1 cellular context compared by ENCODE assay signal in the genomic region with DNA sequence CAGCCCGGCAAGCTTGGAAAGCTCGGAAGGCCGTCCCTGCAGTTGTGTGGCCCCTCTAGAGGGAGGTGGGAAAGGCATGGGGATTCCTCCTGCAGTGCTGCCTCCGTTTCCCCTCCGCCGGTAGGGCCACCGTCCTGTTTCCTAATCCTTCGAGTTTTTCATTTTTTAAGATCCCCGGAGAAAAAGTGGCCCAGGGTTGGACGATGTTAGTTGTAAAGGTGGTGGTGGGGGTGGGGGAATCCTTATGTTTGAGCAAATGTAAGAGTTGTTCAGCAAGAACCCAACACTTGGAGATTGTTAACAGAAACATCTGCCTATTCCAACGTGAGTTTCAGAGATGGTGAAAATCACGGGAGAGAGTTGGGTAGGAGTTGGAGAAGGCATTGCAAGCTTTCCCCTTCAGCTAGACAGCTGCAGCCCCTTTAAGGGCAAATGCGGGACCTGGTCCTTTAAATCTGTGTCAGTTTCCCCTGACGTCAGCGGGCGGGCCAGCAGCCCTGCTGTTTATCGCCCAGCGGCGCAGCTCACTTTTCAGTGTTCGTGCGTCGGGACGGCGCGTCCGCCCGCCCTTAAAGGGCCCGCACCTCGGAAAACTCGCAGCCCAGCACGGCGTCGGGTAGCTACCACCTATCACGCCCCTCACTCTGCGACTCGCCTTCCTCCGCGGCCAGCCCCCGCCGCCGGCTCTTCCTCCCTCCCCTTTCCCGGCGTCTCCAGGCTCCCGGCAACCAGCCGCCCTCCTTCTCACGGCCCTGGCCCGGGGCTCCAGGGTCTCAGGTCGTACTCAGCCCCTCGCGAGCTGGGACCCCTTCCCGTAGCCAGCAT.
TF ChIP-seq lines count a peak whose summit lies in the region.

SIDT2 (plus strand) TSS at position 534 of the 825 bp plus-strand sequence. CDS start 521 bp downstream, outside the sequence.

TF ChIP-seq in HepG2, 621 proteins besides CTCF, POLR2A, EP300 and RAD21 (continued from another document and continues in another):
- TF ChIP-seq ZNF512B (CRISPR knock-in tag; IDR thresholded peaks at IDR 0.05; ENCODE audit: borderline replicate concordance), result no peak
- TF ChIP-seq CREB1 (IDR thresholded peaks at IDR 0.05), result peak; percentile 87
- peak; percentile 91 for TF ChIP-seq CREB1 (CRISPR knock-in tag; IDR thresholded peaks at IDR 0.05)
- no peak for TF ChIP-seq CHD2 (IDR thresholded peaks at IDR 0.05; ENCODE audit: low read depth, low read length)
- no peak for TF ChIP-seq NPAS2 (CRISPR knock-in tag; IDR thresholded peaks at IDR 0.05; ENCODE audit: borderline replicate concordance)
- no peak for TF ChIP-seq ZNF780A (CRISPR knock-in tag; IDR thresholded peaks at IDR 0.05)
- TF ChIP-seq MIER3 (CRISPR knock-in tag; IDR thresholded peaks at IDR 0.05; ENCODE audit: borderline replicate concordance), result no peak
- peak; percentile 41; the same call in 1 of the 2 replicates for TF ChIP-seq ZNF331 (CRISPR knock-in tag; IDR thresholded peaks at IDR 0.05)
- no peak for TF ChIP-seq CAMTA2 (CRISPR knock-in tag; IDR thresholded peaks at IDR 0.05; ENCODE audit: borderline replicate concordance)
- no peak for TF ChIP-seq MIER2 (CRISPR knock-in tag; IDR thresholded peaks at IDR 0.05)
- TF ChIP-seq NBN (conservative IDR thresholded peaks at IDR 0.05), result no peak
- TF ChIP-seq MEIS1 (CRISPR knock-in tag; IDR thresholded peaks at IDR 0.05; ENCODE audit: borderline replicate concordance), result no peak
- TF ChIP-seq, protein P1, sequence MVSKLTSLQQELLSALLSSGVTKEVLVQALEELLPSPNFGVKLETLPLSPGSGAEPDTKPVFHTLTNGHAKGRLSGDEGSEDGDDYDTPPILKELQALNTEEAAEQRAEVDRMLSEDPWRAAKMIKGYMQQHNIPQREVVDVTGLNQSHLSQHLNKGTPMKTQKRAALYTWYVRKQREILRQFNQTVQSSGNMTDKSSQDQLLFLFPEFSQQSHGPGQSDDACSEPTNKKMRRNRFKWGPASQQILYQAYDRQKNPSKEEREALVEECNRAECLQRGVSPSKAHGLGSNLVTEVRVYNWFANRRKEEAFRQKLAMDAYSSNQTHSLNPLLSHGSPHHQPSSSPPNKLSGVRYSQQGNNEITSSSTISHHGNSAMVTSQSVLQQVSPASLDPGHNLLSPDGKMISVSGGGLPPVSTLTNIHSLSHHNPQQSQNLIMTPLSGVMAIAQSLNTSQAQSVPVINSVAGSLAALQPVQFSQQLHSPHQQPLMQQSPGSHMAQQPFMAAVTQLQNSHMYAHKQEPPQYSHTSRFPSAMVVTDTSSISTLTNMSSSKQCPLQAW (CRISPR knock-in tag; IDR thresholded peaks at IDR 0.05), result 0 out of 2 replicates have a peak, but pooled peaks have one; percentile 42
- TF ChIP-seq ZNF143 (CRISPR knock-in tag; IDR thresholded peaks at IDR 0.05), result no peak; the same call in 1 of the 2 replicates
- no peak for TF ChIP-seq MZF1 (CRISPR knock-in tag; IDR thresholded peaks at IDR 0.05; ENCODE audit: borderline replicate concordance)
- TF ChIP-seq GATAD2A (CRISPR knock-in tag; IDR thresholded peaks at IDR 0.05), result no peak
- TF ChIP-seq SMYD3 (CRISPR knock-in tag; IDR thresholded peaks at IDR 0.05), result no peak
- no peak for TF ChIP-seq ZNF749 (CRISPR knock-in tag; IDR thresholded peaks at IDR 0.05; ENCODE audit: borderline replicate concordance)
- TF ChIP-seq MBNL3 (CRISPR knock-in tag; conservative IDR thresholded peaks at IDR 0.05), result no peak
- no peak for TF ChIP-seq ELF4 (CRISPR knock-in tag; IDR thresholded peaks at IDR 0.05; ENCODE audit: borderline replicate concordance)
- TF ChIP-seq, protein P2, sequence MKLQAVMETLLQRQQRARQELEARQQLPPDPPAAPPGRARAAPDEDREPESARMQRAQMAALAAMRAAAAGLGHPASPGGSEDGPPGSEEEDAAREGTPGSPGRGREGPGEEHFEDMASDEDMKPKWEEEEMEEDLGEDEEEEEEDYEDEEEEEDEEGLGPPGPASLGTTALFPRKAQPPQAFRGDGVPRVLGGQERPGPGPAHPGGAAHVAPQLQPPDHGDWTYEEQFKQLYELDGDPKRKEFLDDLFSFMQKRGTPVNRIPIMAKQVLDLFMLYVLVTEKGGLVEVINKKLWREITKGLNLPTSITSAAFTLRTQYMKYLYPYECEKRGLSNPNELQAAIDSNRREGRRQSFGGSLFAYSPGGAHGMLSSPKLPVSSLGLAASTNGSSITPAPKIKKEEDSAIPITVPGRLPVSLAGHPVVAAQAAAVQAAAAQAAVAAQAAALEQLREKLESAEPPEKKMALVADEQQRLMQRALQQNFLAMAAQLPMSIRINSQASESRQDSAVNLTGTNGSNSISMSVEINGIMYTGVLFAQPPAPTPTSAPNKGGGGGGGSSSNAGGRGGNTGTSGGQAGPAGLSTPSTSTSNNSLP (IDR thresholded peaks at IDR 0.05; ENCODE audit: low read depth, low read length), result no peak
- no peak for TF ChIP-seq TBL1XR1 (IDR thresholded peaks at IDR 0.05; ENCODE audit: borderline replicate concordance, low read length, partially characterized antibody)
- TF ChIP-seq ZNF878 (CRISPR knock-in tag; IDR thresholded peaks at IDR 0.05), result no peak
- TF ChIP-seq SNAPC5 (CRISPR knock-in tag; IDR thresholded peaks at IDR 0.05; ENCODE audit: borderline replicate concordance), result no peak
- no peak for TF ChIP-seq ATM (IDR thresholded peaks at IDR 0.05; ENCODE audit: borderline replicate concordance)
- no peak for TF ChIP-seq ZNF329 (CRISPR knock-in tag; IDR thresholded peaks at IDR 0.05; ENCODE audit: low read depth)
- no peak for TF ChIP-seq ZFP36L1 (CRISPR knock-in tag; IDR thresholded peaks at IDR 0.05)
- no peak for TF ChIP-seq ZNF570 (CRISPR knock-in tag; IDR thresholded peaks at IDR 0.05; ENCODE audit: borderline replicate concordance)
- TF ChIP-seq GTF2F1 (IDR thresholded peaks at IDR 0.05; ENCODE audit: low read length), result no peak
- TF ChIP-seq KDM2A (CRISPR knock-in tag; IDR thresholded peaks at IDR 0.05; ENCODE audit: borderline replicate concordance, low read depth), result peak; percentile 73; the same call in 1 of the 2 replicates
- no peak; the same call in 1 of the 2 replicates for TF ChIP-seq KAT7 (CRISPR knock-in tag; IDR thresholded peaks at IDR 0.05; ENCODE audit: borderline replicate concordance)
- no peak for TF ChIP-seq LBX2 (CRISPR knock-in tag; IDR thresholded peaks at IDR 0.05; ENCODE audit: borderline replicate concordance)
- no peak for TF ChIP-seq RARA (CRISPR knock-in tag; IDR thresholded peaks at IDR 0.05)
- TF ChIP-seq, protein P3, sequence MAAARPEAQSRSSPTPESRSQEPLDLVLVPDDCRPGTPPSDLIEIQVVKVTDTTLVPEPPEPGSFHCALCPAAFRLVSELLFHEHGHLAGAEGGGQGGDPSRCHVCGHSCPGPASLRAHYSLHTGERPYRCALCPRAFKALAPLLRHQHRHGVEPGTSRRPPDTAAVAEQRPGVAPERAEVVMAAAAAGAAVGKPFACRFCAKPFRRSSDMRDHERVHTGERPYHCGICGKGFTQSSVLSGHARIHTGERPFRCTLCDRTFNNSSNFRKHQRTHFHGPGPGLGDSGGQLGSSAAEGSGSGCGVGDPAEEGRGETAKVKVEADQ (CRISPR knock-in tag; IDR thresholded peaks at IDR 0.05; ENCODE audit: borderline replicate concordance), result no peak
- no peak; the same call in 1 of the 2 replicates for TF ChIP-seq YEATS4 (CRISPR knock-in tag; IDR thresholded peaks at IDR 0.05; ENCODE audit: borderline replicate concordance)
- TF ChIP-seq ZBTB3 (CRISPR knock-in tag; IDR thresholded peaks at IDR 0.05; ENCODE audit: borderline replicate concordance, low read depth), result no peak
- no peak for TF ChIP-seq EZH2 (conservative IDR thresholded peaks at IDR 0.05; ENCODE audit: low read depth, low read length)
- TF ChIP-seq ZSCAN21 (CRISPR knock-in tag; IDR thresholded peaks at IDR 0.05; ENCODE audit: borderline replicate concordance), result no peak; the same call in 1 of the 2 replicates
- TF ChIP-seq XRCC5 (optimal IDR thresholded peaks at IDR 0.05; ENCODE audit: low read length), result peak; percentile 29
- TF ChIP-seq, protein P4, sequence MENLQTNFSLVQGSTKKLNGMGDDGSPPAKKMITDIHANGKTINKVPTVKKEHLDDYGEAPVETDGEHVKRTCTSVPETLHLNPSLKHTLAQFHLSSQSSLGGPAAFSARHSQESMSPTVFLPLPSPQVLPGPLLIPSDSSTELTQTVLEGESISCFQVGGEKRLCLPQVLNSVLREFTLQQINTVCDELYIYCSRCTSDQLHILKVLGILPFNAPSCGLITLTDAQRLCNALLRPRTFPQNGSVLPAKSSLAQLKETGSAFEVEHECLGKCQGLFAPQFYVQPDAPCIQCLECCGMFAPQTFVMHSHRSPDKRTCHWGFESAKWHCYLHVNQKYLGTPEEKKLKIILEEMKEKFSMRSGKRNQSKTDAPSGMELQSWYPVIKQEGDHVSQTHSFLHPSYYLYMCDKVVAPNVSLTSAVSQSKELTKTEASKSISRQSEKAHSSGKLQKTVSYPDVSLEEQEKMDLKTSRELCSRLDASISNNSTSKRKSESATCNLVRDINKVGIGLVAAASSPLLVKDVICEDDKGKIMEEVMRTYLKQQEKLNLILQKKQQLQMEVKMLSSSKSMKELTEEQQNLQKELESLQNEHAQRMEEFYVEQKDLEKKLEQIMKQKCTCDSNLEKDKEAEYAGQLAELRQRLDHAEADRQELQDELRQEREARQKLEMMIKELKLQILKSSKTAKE (CRISPR knock-in tag; IDR thresholded peaks at IDR 0.05; ENCODE audit: borderline replicate concordance), result no peak
- no peak for TF ChIP-seq SMARCC2 (IDR thresholded peaks at IDR 0.05)
- no peak for TF ChIP-seq BORCS8-MEF2B (CRISPR knock-in tag; IDR thresholded peaks at IDR 0.05)
- TF ChIP-seq SYNCRIP (IDR thresholded peaks at IDR 0.05; ENCODE audit: insufficient read depth, low read depth, low read length), result no peak
- TF ChIP-seq, protein P5, sequence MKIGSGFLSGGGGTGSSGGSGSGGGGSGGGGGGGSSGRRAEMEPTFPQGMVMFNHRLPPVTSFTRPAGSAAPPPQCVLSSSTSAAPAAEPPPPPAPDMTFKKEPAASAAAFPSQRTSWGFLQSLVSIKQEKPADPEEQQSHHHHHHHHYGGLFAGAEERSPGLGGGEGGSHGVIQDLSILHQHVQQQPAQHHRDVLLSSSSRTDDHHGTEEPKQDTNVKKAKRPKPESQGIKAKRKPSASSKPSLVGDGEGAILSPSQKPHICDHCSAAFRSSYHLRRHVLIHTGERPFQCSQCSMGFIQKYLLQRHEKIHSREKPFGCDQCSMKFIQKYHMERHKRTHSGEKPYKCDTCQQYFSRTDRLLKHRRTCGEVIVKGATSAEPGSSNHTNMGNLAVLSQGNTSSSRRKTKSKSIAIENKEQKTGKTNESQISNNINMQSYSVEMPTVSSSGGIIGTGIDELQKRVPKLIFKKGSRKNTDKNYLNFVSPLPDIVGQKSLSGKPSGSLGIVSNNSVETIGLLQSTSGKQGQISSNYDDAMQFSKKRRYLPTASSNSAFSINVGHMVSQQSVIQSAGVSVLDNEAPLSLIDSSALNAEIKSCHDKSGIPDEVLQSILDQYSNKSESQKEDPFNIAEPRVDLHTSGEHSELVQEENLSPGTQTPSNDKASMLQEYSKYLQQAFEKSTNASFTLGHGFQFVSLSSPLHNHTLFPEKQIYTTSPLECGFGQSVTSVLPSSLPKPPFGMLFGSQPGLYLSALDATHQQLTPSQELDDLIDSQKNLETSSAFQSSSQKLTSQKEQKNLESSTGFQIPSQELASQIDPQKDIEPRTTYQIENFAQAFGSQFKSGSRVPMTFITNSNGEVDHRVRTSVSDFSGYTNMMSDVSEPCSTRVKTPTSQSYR (CRISPR knock-in tag; IDR thresholded peaks at IDR 0.05; ENCODE audit: borderline replicate concordance), result peak; percentile 7; the same call in 1 of the 2 replicates
- no peak for TF ChIP-seq ZKSCAN5 (CRISPR knock-in tag; IDR thresholded peaks at IDR 0.05)
- TF ChIP-seq ELK4 (CRISPR knock-in tag; IDR thresholded peaks at IDR 0.05; ENCODE audit: borderline replicate concordance), result no peak
- 0 out of 2 replicates have a peak, but pooled peaks have one; percentile 23 for TF ChIP-seq PHF20 (CRISPR knock-in tag; IDR thresholded peaks at IDR 0.05)
- TF ChIP-seq CBFB (CRISPR knock-in tag; IDR thresholded peaks at IDR 0.05), result 0 out of 2 replicates have a peak, but pooled peaks have one; percentile 16
- TF ChIP-seq ZNF672 (CRISPR knock-in tag; IDR thresholded peaks at IDR 0.05), result no peak
- TF ChIP-seq MTA3 (CRISPR knock-in tag; IDR thresholded peaks at IDR 0.05), result no peak
- TF ChIP-seq ZC3H4 (CRISPR knock-in tag; IDR thresholded peaks at IDR 0.05; ENCODE audit: borderline replicate concordance), result no peak
- TF ChIP-seq IRF2 (CRISPR knock-in tag; IDR thresholded peaks at IDR 0.05), result no peak
